ENCODE assay signal across 14 cellular contexts in genomic region chr3:34202975-34203374, GRCh38.
"Had no signal": no experiment of that assay in that cellular context is flagged by ENCODE, and none has a peak within 500 bp of the region (broad histone marks: within the 10 kb centered on the region; RNA-seq: fewer than 3 reads in every experiment).

No MANE protein-coding gene starts in this region.

- H3K4me3 ChIP-seq: coronary artery, hepatocyte, spleen had no signal

- H3K27ac ChIP-seq: hepatocyte had no signal

- DNase-seq: activated B cell treated with CpG ODN at 0.5 μM for 24 hours; activated CD4-positive, alpha-beta T cell treated with anti-CD3 and anti-CD28 coated beads, Interleukin-2, amount 10 ng/mL, durations not matched to agents 24 days and 14 days; activated naive CD4-positive, alpha-beta T cell treated with Interleukin-2 at 50 U/mL for 16 hours; effector memory CD4-positive, alpha-beta T cell; kidney; posterior cingulate gyrus; right cardiac atrium; spleen; stimulated activated CD4-positive, alpha-beta T cell treated with anti-CD3 and anti-CD28 coated beads, Interleukin-1b, Interleukin-23, amount 100 ng/mL, for 48 hours; stimulated activated naive CD4-positive, alpha-beta T cell treated with Interleukin-2 at 50 U/mL for 16 hours had no signal

- H3K9me3 ChIP-seq: spleen had no signal

- H3K36me3 ChIP-seq: spleen had no signal

- H3K9me3 Mint-ChIP-seq: activated B cell treated with CpG ODN at 0.5 μM for 24 hours; activated CD4-positive, alpha-beta T cell treated with anti-CD3 and anti-CD28 coated beads, Interleukin-2, amount 10 ng/mL, durations not matched to agents 24 days and 14 days; mesothelial cell of epicardium; T-helper 1 cell treated with Interleukin-12 subunit alpha and Interleukin-12 subunit beta and Interleukin-4 antibody, amounts not matched to agents 30 μg/mL and 1 μg/mL, for 36 hours had no signal

- H3K27me3 Mint-ChIP-seq: activated B cell treated with CpG ODN at 0.5 μM for 24 hours; activated CD4-positive, alpha-beta T cell treated with anti-CD3 and anti-CD28 coated beads, Interleukin-2, amount 10 ng/mL, durations not matched to agents 24 days and 14 days had no signal

- H3K27ac Mint-ChIP-seq: activated CD4-positive, alpha-beta T cell treated with anti-CD3 and anti-CD28 coated beads, Interleukin-2, amount 10 ng/mL, durations not matched to agents 24 days and 14 days; mesothelial cell of epicardium; T-helper 1 cell treated with Interleukin-12 subunit alpha and Interleukin-12 subunit beta and Interleukin-4 antibody, amounts not matched to agents 30 μg/mL and 1 μg/mL, for 36 hours had no signal

- ATAC-seq: right cardiac atrium had no signal

- H3K36me3 Mint-ChIP-seq: mesothelial cell of epicardium had no signal

- H3K27me3 ChIP-seq: hepatocyte, spleen had no signal

- H3K4me3 Mint-ChIP-seq: activated B cell treated with CpG ODN at 0.5 μM for 24 hours; activated CD4-positive, alpha-beta T cell treated with anti-CD3 and anti-CD28 coated beads, Interleukin-2, amount 10 ng/mL, durations not matched to agents 24 days and 14 days; mesothelial cell of epicardium; T-helper 1 cell treated with Interleukin-12 subunit alpha and Interleukin-12 subunit beta and Interleukin-4 antibody, amounts not matched to agents 30 μg/mL and 1 μg/mL, for 36 hours had no signal

- H3K4me1 Mint-ChIP-seq: activated CD4-positive, alpha-beta T cell treated with anti-CD3 and anti-CD28 coated beads, Interleukin-2, amount 10 ng/mL, durations not matched to agents 24 days and 14 days had no signal
